ENCODE assay signal across 8 cellular contexts in the genomic region with DNA sequence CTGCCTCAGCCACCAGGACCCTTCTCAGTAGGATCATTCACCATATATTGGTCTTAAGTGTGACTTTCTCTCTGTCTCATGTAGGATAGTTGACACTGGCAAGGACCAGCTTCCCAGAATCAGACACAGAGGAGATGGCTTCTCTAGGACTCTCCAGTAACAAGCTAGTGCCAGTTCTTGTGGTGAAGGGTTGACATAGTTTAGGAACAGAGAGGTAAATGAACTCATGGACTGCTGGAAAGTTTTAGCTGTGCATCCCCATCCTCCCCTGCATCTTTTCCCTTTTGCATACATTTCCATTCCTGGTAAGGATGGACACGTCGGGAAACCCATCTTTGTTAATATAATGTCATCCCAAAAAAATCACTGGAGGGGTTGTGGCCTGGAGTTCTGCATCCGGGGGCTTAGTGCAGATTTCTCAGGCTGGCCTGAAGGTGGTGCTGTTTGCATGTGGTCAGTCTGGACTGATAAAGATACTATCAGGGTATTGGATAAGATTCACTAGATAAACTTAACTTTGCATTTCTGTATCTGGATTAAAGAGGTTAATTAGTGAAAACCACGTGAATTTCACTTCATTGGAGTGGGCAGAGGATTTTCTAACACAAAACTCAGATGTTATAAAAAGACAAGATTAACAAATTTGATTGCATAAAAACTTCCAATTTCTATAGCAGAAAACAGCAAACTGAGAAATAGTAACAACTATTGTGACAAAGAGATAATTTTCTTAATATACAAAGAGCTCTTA.
DNase-seq lines count a peak whose midpoint lies in the region; ATAC-seq, FAIRE-seq and TF ChIP-seq lines count a peak whose summit lies in the region.

No MANE protein-coding gene starts in this region.

- peaks cover 0 to 5% (median 2%) of the 10 kb centered on the region in 3 donors for H3K4me1 Mint-ChIP-seq in T-cell

- POLR2A ChIA-PET in T-cell (lab: Charles Lee), result interaction anchor here in 1 of 2 donors (0.7 kb wide), 1 partner anchor 146 kb away, joined by 3 read pairs; no protein-coding TSS in a partner anchor

- H3K36me3 ChIP-seq in body of pancreas (replicated peaks in 1 of 2; ENCODE audit: insufficient read depth in 1 of 2, low read depth in 2 of 2), result no peaks in the 10 kb centered on the region

- peak; percentile 51 for DNase-seq in D721Med (ENCODE audit: insufficient read length, low spot score)
- peak; percentile 20 for DNase-seq in HS-27A (ENCODE audit: low read depth)
- peak in 21 of 34 experiments; percentile 10 to 62 (median 35) for DNase-seq in T-cell
- DNase-seq in body of pancreas, result peak in 1 of 4 donors; percentile 32
- DNase-seq in iris pigment epithelial cell (ENCODE audit: low read depth), result peak; percentile 55
- DNase-seq in stimulated activated CD4-positive, alpha-beta T cell treated with anti-CD3 and anti-CD28 coated beads, Interleukin-2, amount 100 ng/mL, for 24 hours, result peak; percentile 49 to 63
- DNase-seq in NCI-H128 (lab: John Stamatoyannopoulos, UW; ENCODE audit: unreplicated experiment), result no peak

- no peak overlapping the region for H3K27ac ChIP-seq in body of pancreas

- ATAC-seq in T-cell (replicated peaks in 1 of 4), result peak; percentile 58 to 77 (median 67)
- ATAC-seq in body of pancreas, result peak; percentile 60
- ATAC-seq in GM19023 (IDR thresholded peaks at IDR 0.05; ENCODE audit: unreplicated experiment), result no peak

- no peaks in the 10 kb centered on the region for H3K9me3 ChIP-seq in body of pancreas

- no peak overlapping the region for H3K4me3 Mint-ChIP-seq in T-cell

- no peak for FAIRE-seq in D721Med (lab: Jason Lieb, UNC)

- H3K27ac Mint-ChIP-seq in T-cell, result no peak overlapping the region

- TF ChIP-seq POLR2A in body of pancreas (IDR thresholded peaks at IDR 0.05), result no peak

- H3K4me1 ChIP-seq in body of pancreas, result no peaks in the 10 kb centered on the region

- intact Hi-C loops in body of pancreas (cut with DNase I), result no loop called here

- H3K9me3 Mint-ChIP-seq in T-cell, result peaks cover 0 to 10% (median 0%) of the 10 kb centered on the region in 3 donors

- TF ChIP-seq CTCF in D721Med (IDR thresholded peaks at IDR 0.05; ENCODE audit: insufficient read depth, missing control alignments) (peak; percentile 72), body of pancreas (IDR thresholded peaks at IDR 0.05) (peak; percentile 56 to 80 (median 75))

- no peak overlapping the region for H3K4me3 ChIP-seq in body of pancreas

- H3K27me3 ChIP-seq in body of pancreas, result no peaks in the 10 kb centered on the region

- CTCF ChIA-PET in T-cell (lab: Charles Lee), result interaction anchor here (0.6 to 4.2 kb wide), 5 partner anchors 51 to 158 kb away, joined by 3 to 40 read pairs (median 3); no protein-coding TSS in a partner anchor

- 1 to 7% methylated on average over 4 of the region's 4 CpGs for WGBS in body of pancreas, 2 donors

- H3K36me3 Mint-ChIP-seq in T-cell, result no peaks in the 10 kb centered on the region

- no peaks in the 10 kb centered on the region for H3K27me3 Mint-ChIP-seq in T-cell
